Comparison of ENCODE assay signal across 8 cellular contexts in the genomic region with DNA sequence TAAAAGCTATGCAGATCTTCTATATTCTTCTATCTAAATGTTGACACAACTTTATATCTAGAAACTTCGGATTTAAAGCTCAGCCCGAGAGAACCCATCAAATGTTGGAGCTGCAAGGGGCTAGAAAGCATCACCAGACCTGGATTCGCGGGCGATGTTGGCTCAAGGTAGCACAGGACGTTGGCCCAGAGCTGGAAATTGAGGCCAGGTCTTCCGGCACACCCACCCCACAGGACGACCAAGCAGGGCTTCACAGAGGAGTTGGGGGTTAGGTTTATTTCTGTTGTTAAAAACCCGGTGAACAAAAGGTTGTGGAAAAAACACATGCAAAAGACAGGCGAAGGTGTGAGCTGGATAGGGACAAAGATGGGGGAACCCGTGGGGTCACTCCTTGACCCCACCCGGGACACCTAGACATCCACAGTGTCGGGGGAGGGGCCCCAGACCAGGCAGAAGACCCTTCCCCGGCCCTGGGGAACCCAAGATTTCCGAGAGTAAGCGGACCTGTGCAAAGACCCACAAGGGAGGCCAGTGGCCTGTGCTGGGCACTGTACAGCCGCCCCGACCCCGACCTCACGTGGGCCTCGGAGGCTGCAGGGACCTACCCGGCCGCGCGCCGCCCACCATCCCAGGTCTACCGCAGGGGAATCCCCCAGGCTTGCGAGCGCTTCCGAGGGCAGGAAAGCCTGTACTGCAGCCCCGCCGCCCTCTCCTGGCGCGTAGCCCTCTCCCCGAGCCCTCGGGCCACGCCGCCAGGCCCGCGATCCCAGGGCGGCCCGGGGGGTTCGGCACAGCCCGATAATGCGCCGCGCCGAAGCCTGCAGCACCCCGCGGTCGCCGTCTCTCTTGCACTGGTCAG. TPM values are rescaled to one million over a fixed set of nuclear protein-coding genes. Genes with fewer than 3 reads are reported as not detected.
DNase-seq lines count a peak whose midpoint lies in the region; ATAC-seq, FAIRE-seq and TF ChIP-seq lines count a peak whose summit lies in the region.

No MANE protein-coding gene starts in this region.

- H3K36me3 Mint-ChIP-seq in activated CD4-positive, alpha-beta T cell treated with anti-CD3 and anti-CD28 coated beads, Interleukin-2, amount 10 ng/mL, durations not matched to agents 7 days and 5 days (ENCODE audit: low read depth), result peaks cover 5% of the 10 kb centered on the region
- H3K36me3 Mint-ChIP-seq in stimulated activated naive B cell treated with anti-CD40 and anti-IgM and Interleukin-4, amounts not matched to agents 10 μg/mL and 1 μg/mL and 100 μg/mL, for 72 hours, result peaks cover 19 to 34% of the 10 kb centered on the region in 2 donors

- peak overlapping the region; percentile 98 for H3K4ac ChIP-seq in H1 (replicated peaks; ENCODE audit: insufficient read length, low read depth, low read length)

- peak overlapping the region; percentile 70 for H4K5ac ChIP-seq in H1 (ENCODE audit: insufficient read length, low read depth, low read length)

- H3K36me3 ChIP-seq in H1 (ENCODE audit: control insufficient read depth in 2 of 4, insufficient read depth in 4 of 4, low read length in 3 of 4) (peaks cover 1 to 12% (median 8%) of the 10 kb centered on the region in 4 experiments; a peak in 6 of 8 replicates), muscle layer of colon (ENCODE audit: insufficient read depth, low read length) (peaks cover 16% of the 10 kb centered on the region)

- no peaks in the 10 kb centered on the region for H3K9me3 Mint-ChIP-seq in activated CD4-positive, alpha-beta T cell treated with anti-CD3 and anti-CD28 coated beads, Interleukin-2, amount 10 ng/mL, durations not matched to agents 7 days and 5 days
- H3K9me3 Mint-ChIP-seq in stimulated activated naive B cell treated with anti-CD40 and anti-IgM and Interleukin-4, amounts not matched to agents 10 μg/mL and 1 μg/mL and 100 μg/mL, for 72 hours, result peaks cover 1 to 7% of the 10 kb centered on the region in 2 donors

- H3K9ac ChIP-seq in H1 (replicated peaks in 1 of 4; ENCODE audit: extremely low read depth in 1 of 4, low read depth in 3 of 4, low read length in 3 of 4) (peak overlapping the region; percentile 31 to 61 (median 41); a peak in 6 of 7 replicates), muscle layer of colon (ENCODE audit: low read length) (peak overlapping the region; percentile 67)

- H3K23ac ChIP-seq in H1 (ENCODE audit: insufficient read length), result no peak overlapping the region

- no peak for TF ChIP-seq RAD21 in H1 (IDR thresholded peaks at IDR 0.05 in 1 of 2, conservative IDR thresholded peaks at IDR 0.05 in 1 of 2; ENCODE audit: low read depth in 2 of 2, low read length in 2 of 2)

- peak overlapping the region; percentile 25; the same call in 1 of the 2 replicates for H3K27ac ChIP-seq in H1 (ENCODE audit: low read depth, low read length)
- H3K27ac ChIP-seq in muscle layer of colon (ENCODE audit: low read depth, low read length), result peak overlapping the region; percentile 98

- POLR2A ChIA-PET in activated CD4-positive, alpha-beta T cell treated with anti-CD3 and anti-CD28 coated beads, Interleukin-2, amount 10 ng/mL, durations not matched to agents 7 days and 5 days (lab: Charles Lee), result no interaction called here
- POLR2A ChIA-PET in H1 (lab: Charles Lee; ENCODE audit: partially characterized antibody), result interaction anchor here (0.6 to 19.3 kb wide), 22 partner anchors 11 to 315 kb away, joined by 3 to 441 read pairs (median 4); a partner anchor contains a TSS

- H3K9me3 ChIP-seq in H1 (ENCODE audit: insufficient read depth in 2 of 2, low read depth in 1 of 2, low read length in 1 of 2) (no peaks in the 10 kb centered on the region), muscle layer of colon (ENCODE audit: low read length) (no peaks in the 10 kb centered on the region)

- H3K4me3 Mint-ChIP-seq in activated CD4-positive, alpha-beta T cell treated with anti-CD3 and anti-CD28 coated beads, Interleukin-2, amount 10 ng/mL, durations not matched to agents 7 days and 5 days, result peak overlapping the region; percentile 96
- peak overlapping the region; percentile 91 to 94 for H3K4me3 Mint-ChIP-seq in stimulated activated naive B cell treated with anti-CD40 and anti-IgM and Interleukin-4, amounts not matched to agents 10 μg/mL and 1 μg/mL and 100 μg/mL, for 72 hours

- no peaks in the 10 kb centered on the region for H4K20me1 ChIP-seq in H1 (replicated peaks in 1 of 2; ENCODE audit: control insufficient read depth in 1 of 2, insufficient read depth in 2 of 2, low read length in 2 of 2)

- H2BK5ac ChIP-seq in H1 (ENCODE audit: low read depth, low read length), result peak overlapping the region; percentile 40; the same call in 1 of the 2 replicates

- no peak for FAIRE-seq in H1 (lab: Jason Lieb, UNC)

- peak; percentile 22 for ATAC-seq in HG03354 (IDR thresholded peaks at IDR 0.05; ENCODE audit: poor library complexity, severe bottlenecking, unreplicated experiment)
- peak; percentile 27 to 34 for ATAC-seq in stimulated activated naive B cell treated with anti-CD40 and anti-IgM and Interleukin-4, amounts not matched to agents 10 μg/mL and 1 μg/mL and 100 μg/mL, for 72 hours (replicated peaks)

- TF ChIP-seq POLR2A in H1 (IDR thresholded peaks at IDR 0.05; ENCODE audit: control extremely low read depth in 1 of 2, low read depth in 2 of 2, low read length in 2 of 2), result no peak

- no peaks in the 10 kb centered on the region for H3K79me1 ChIP-seq in H1 (ENCODE audit: low read depth, low read length)

- CTCF ChIA-PET in activated CD4-positive, alpha-beta T cell treated with anti-CD3 and anti-CD28 coated beads, Interleukin-2, amount 10 ng/mL, durations not matched to agents 7 days and 5 days (lab: Charles Lee), result interaction anchor here (0.6 to 3.7 kb wide), 14 partner anchors 10 to 290 kb away, joined by 3 to 29 read pairs (median 4); a partner anchor contains a TSS
- CTCF ChIA-PET in H1 (lab: Charles Lee; ENCODE audit: partially characterized antibody), result interaction anchor here (0.6 to 18.3 kb wide), 13 partner anchors 9 to 88 kb away, joined by 3 to 160 read pairs (median 4); a partner anchor contains a TSS

- H3K4me1 ChIP-seq in H1 (replicated peaks in 1 of 4; ENCODE audit: control insufficient read depth in 3 of 4, insufficient read depth in 4 of 4, low read length in 3 of 4) (no peaks in the 10 kb centered on the region; a peak in 4 of 7 replicates), muscle layer of colon (ENCODE audit: insufficient read depth, low read length) (peaks cover 18% of the 10 kb centered on the region)

- peak overlapping the region; percentile 66 to 72 for H3K4me2 ChIP-seq in H1 (ENCODE audit: insufficient read depth in 1 of 2, low read depth in 2 of 2, low read length in 2 of 2)

- H3K27me3 ChIP-seq in H1 (replicated peaks in 1 of 4; ENCODE audit: control insufficient read depth in 3 of 4, extremely low read depth in 1 of 4, insufficient read depth in 3 of 4, low read length in 3 of 4) (no peaks in the 10 kb centered on the region), muscle layer of colon (ENCODE audit: control insufficient read depth in 1 of 2, insufficient read depth in 2 of 2, low read length in 2 of 2) (no peaks in the 10 kb centered on the region)

- peaks cover 5% of the 10 kb centered on the region for H3K27me3 Mint-ChIP-seq in activated CD4-positive, alpha-beta T cell treated with anti-CD3 and anti-CD28 coated beads, Interleukin-2, amount 10 ng/mL, durations not matched to agents 7 days and 5 days
- H3K27me3 Mint-ChIP-seq in stimulated activated naive B cell treated with anti-CD40 and anti-IgM and Interleukin-4, amounts not matched to agents 10 μg/mL and 1 μg/mL and 100 μg/mL, for 72 hours, result peaks cover 9 to 12% of the 10 kb centered on the region in 2 donors

- no peak overlapping the region for H2AK5ac ChIP-seq in H1 (ENCODE audit: low read depth, low read length)

- no peak overlapping the region for H2BK15ac ChIP-seq in H1 (ENCODE audit: low read length)

- peak overlapping the region; percentile 80 for H4K91ac ChIP-seq in H1 (replicated peaks; ENCODE audit: insufficient read length, low read length)

- peak overlapping the region; percentile 78 for H3K56ac ChIP-seq in H1 (replicated peaks; ENCODE audit: insufficient read length, low read depth, low read length)

- peak overlapping the region; percentile 75; the same call in 1 of the 2 replicates for H4K8ac ChIP-seq in H1 (ENCODE audit: extremely low read depth, insufficient read depth, low read length)

- peak overlapping the region; percentile 72; the same call in 1 of the 2 replicates for H2AFZ ChIP-seq in H1 (ENCODE audit: low read length)

- peak overlapping the region; percentile 98 for H3K27ac Mint-ChIP-seq in activated CD4-positive, alpha-beta T cell treated with anti-CD3 and anti-CD28 coated beads, Interleukin-2, amount 10 ng/mL, durations not matched to agents 7 days and 5 days
- H3K27ac Mint-ChIP-seq in stimulated activated naive B cell treated with anti-CD40 and anti-IgM and Interleukin-4, amounts not matched to agents 10 μg/mL and 1 μg/mL and 100 μg/mL, for 72 hours, result peak overlapping the region; percentile 100

- DNase-seq in activated T-cell treated with anti-CD3 and anti-CD28 coated beads for 1 hour (ENCODE audit: low read depth) (peak; percentile 42), H1 (ENCODE audit: low read depth in 1 of 2, low spot score in 2 of 2) (no peak), LoVo (ENCODE audit: low spot score) (no peak)
- no peak for DNase-seq in activated T-cell treated with anti-CD3 and anti-CD28 coated beads, Interleukin-2, amount 50 U/mL, for 1 hour
- peak; percentile 53 for DNase-seq in activated CD4-positive, alpha-beta T cell treated with anti-CD3 and anti-CD28 coated beads, Interleukin-2, amount 10 ng/mL, durations not matched to agents 7 days and 5 days
- peak; percentile 63 for DNase-seq in stimulated activated naive B cell treated with anti-CD40 and anti-IgM and Interleukin-4, amounts not matched to agents 10 μg/mL and 1 μg/mL and 100 μg/mL, for 72 hours

- H2BK12ac ChIP-seq in H1 (ENCODE audit: low read depth, low read length), result no peak overlapping the region

- no peak for TF ChIP-seq EP300 in H1 (IDR thresholded peaks at IDR 0.05; ENCODE audit: borderline replicate concordance in 1 of 2, low read depth in 2 of 2, low read length in 2 of 2)

- peaks cover 13% of the 10 kb centered on the region for H3K23me2 ChIP-seq in H1 (ENCODE audit: low read depth, low read length)

- no peaks in the 10 kb centered on the region for H3K79me2 ChIP-seq in H1 (ENCODE audit: control insufficient read depth in 1 of 2, insufficient read depth in 2 of 2, low read length in 2 of 2)

- peak overlapping the region; percentile 25 for H2BK120ac ChIP-seq in H1 (replicated peaks; ENCODE audit: low read depth, low read length)

- no peak overlapping the region for H3K14ac ChIP-seq in H1 (ENCODE audit: insufficient read length)

- peak overlapping the region; percentile 19 for H3K18ac ChIP-seq in H1 (ENCODE audit: extremely low read depth, low read length)

- 25% methylated on average over 26 of the region's 52 CpGs; no CpG with 5 or more reads in 1 of the 2 experiments for WGBS in H1 (ENCODE audit: extremely low coverage in 1 of 2, insufficient coverage in 1 of 2, insufficient read length in 1 of 2, insufficient replicate concordance in 2 of 2, low coverage in 1 of 2, low lambda C conversion rate in 2 of 2, missing lambda C conversion rate in 1 of 2), 2 experiments

- peaks cover 23% of the 10 kb centered on the region for H3K4me1 Mint-ChIP-seq in activated CD4-positive, alpha-beta T cell treated with anti-CD3 and anti-CD28 coated beads, Interleukin-2, amount 10 ng/mL, durations not matched to agents 7 days and 5 days
- peaks cover 25 to 42% of the 10 kb centered on the region in 2 donors for H3K4me1 Mint-ChIP-seq in stimulated activated naive B cell treated with anti-CD40 and anti-IgM and Interleukin-4, amounts not matched to agents 10 μg/mL and 1 μg/mL and 100 μg/mL, for 72 hours

- no peak overlapping the region for H2BK20ac ChIP-seq in H1 (ENCODE audit: low read length)

- peak overlapping the region; percentile 80 to 88 (median 83) for H3K4me3 ChIP-seq in H1 (ENCODE audit: extremely low read depth in 1 of 4, insufficient read depth in 2 of 4, low read depth in 3 of 4, low read length in 4 of 4)
- H3K4me3 ChIP-seq in muscle layer of colon (ENCODE audit: low read depth in 1 of 2, low read length in 2 of 2), result peak overlapping the region; percentile 70 to 92

- TF ChIP-seq CTCF in H1 (IDR thresholded peaks at IDR 0.05; ENCODE audit: control extremely low read depth in 1 of 3, insufficient read depth in 1 of 3, low read depth in 1 of 3, low read length in 3 of 3), result no peak

RNA-seq across cellular contexts. Expression of a gene that starts 1.8 kb away (rescaled TPM):
- 10 to 100 TPM; 17.9 to 19.1 TPM for total RNA-seq in activated CD4-positive, alpha-beta T cell treated with anti-CD3 and anti-CD28 coated beads, Interleukin-2, amount 10 ng/mL, durations not matched to agents 7 days and 5 days
- total RNA-seq in H1 (2021; fragmentation: NEBNext Ultra II Directional; extraction: Animal tissue kit (Norgen Biotek cat#: 25700)), result 45.4 and 51.0 TPM in 2 replicates
- polyA plus RNA-seq in H1 (2011; rRNA removed), result 62.0 and 82.0 TPM in 2 replicates
- 61.5 TPM for polyA plus RNA-seq in H1 (2011; cell fraction: cytosol; rRNA removed)
- polyA plus RNA-seq in H1 (2011; cell fraction: nucleus; rRNA removed), result 68.2 TPM
- polyA plus RNA-seq in H1 (2012, experiment 1 of 2), result 45.8 to 52.7 TPM (median 47.1 TPM) in 4 replicates
- 50.1 TPM for polyA plus RNA-seq in H1 (2012, experiment 2 of 2)
- polyA plus RNA-seq in H1 (2013, experiment 1 of 2), result 31.9 TPM
- 32.3 TPM for polyA plus RNA-seq in H1 (2013, experiment 2 of 2)
- 77.2 and 83.3 TPM in 2 replicates for polyA minus RNA-seq in H1 (2011; rRNA and poly(A)+ RNA removed)
- 35.4 TPM for polyA minus RNA-seq in H1 (2011; cell fraction: cytosol; rRNA and poly(A)+ RNA removed)
- polyA minus RNA-seq in H1 (2011; cell fraction: nucleus; rRNA and poly(A)+ RNA removed), result 32.2 TPM

RNA-seq across cellular contexts. Expression of a gene that starts 16.9 kb away (rescaled TPM):
- total RNA-seq in activated CD4-positive, alpha-beta T cell treated with anti-CD3 and anti-CD28 coated beads, Interleukin-2, amount 10 ng/mL, durations not matched to agents 7 days and 5 days, result 10 to 100 TPM; 73.2 to 77.1 TPM
- total RNA-seq in H1 (2021; fragmentation: NEBNext Ultra II Directional; extraction: Animal tissue kit (Norgen Biotek cat#: 25700)), result 49.7 and 52.7 TPM in 2 replicates
- 71.0 and 100 TPM in 2 replicates for polyA plus RNA-seq in H1 (2011; rRNA removed)
- 36.9 TPM for polyA plus RNA-seq in H1 (2011; cell fraction: cytosol; rRNA removed)
- 132 TPM for polyA plus RNA-seq in H1 (2011; cell fraction: nucleus; rRNA removed)
- polyA plus RNA-seq in H1 (2012, experiment 1 of 2), result 25.4 to 43.5 TPM (median 38.6 TPM) in 4 replicates
- 33.3 TPM for polyA plus RNA-seq in H1 (2012, experiment 2 of 2)
- polyA plus RNA-seq in H1 (2013, experiment 1 of 2), result 52.6 TPM
- polyA plus RNA-seq in H1 (2013, experiment 2 of 2), result 57.2 TPM
- polyA minus RNA-seq in H1 (2011; rRNA and poly(A)+ RNA removed), result 81.3 and 92.0 TPM in 2 replicates
- polyA minus RNA-seq in H1 (2011; cell fraction: cytosol; rRNA and poly(A)+ RNA removed), result 34.3 TPM
- 54.0 TPM for polyA minus RNA-seq in H1 (2011; cell fraction: nucleus; rRNA and poly(A)+ RNA removed)

RNA-seq across cellular contexts. Expression of a gene that starts 21.8 kb away (rescaled TPM):
- 100 to 1,000 TPM; 309 to 386 TPM for total RNA-seq in activated CD4-positive, alpha-beta T cell treated with anti-CD3 and anti-CD28 coated beads, Interleukin-2, amount 10 ng/mL, durations not matched to agents 7 days and 5 days
- total RNA-seq in H1 (2021; fragmentation: NEBNext Ultra II Directional; extraction: Animal tissue kit (Norgen Biotek cat#: 25700)), result 212 and 225 TPM in 2 replicates
- polyA plus RNA-seq in H1 (2011; rRNA removed), result 865 and 906 TPM in 2 replicates
- polyA plus RNA-seq in H1 (2011; cell fraction: cytosol; rRNA removed), result 368 TPM
- 358 TPM for polyA plus RNA-seq in H1 (2011; cell fraction: nucleus; rRNA removed)
- polyA plus RNA-seq in H1 (2012, experiment 1 of 2), result 242 to 359 TPM (median 313 TPM) in 4 replicates
- 550 TPM for polyA plus RNA-seq in H1 (2012, experiment 2 of 2)
- 754 TPM for polyA plus RNA-seq in H1 (2013, experiment 1 of 2)
- polyA plus RNA-seq in H1 (2013, experiment 2 of 2), result 766 TPM
- polyA minus RNA-seq in H1 (2011; rRNA and poly(A)+ RNA removed), result 164 and 185 TPM in 2 replicates
- polyA minus RNA-seq in H1 (2011; cell fraction: cytosol; rRNA and poly(A)+ RNA removed), result 376 TPM
- polyA minus RNA-seq in H1 (2011; cell fraction: nucleus; rRNA and poly(A)+ RNA removed), result 147 TPM

RNA-seq across cellular contexts. Expression of a gene that starts 28.8 kb away (rescaled TPM):
- under 1 TPM; 0.56 to 0.64 TPM for total RNA-seq in activated CD4-positive, alpha-beta T cell treated with anti-CD3 and anti-CD28 coated beads, Interleukin-2, amount 10 ng/mL, durations not matched to agents 7 days and 5 days
- 2.9 and 3.0 TPM in 2 replicates for total RNA-seq in H1 (2021; fragmentation: NEBNext Ultra II Directional; extraction: Animal tissue kit (Norgen Biotek cat#: 25700))
- 1.9 and 3.1 TPM in 2 replicates for polyA plus RNA-seq in H1 (2011; rRNA removed)
- 2.0 TPM for polyA plus RNA-seq in H1 (2011; cell fraction: cytosol; rRNA removed)
- polyA plus RNA-seq in H1 (2011; cell fraction: nucleus; rRNA removed), result 2.9 TPM
- 0.61 to 2.3 TPM (median 1.8 TPM) in 4 replicates for polyA plus RNA-seq in H1 (2012, experiment 1 of 2)
- 1.1 TPM for polyA plus RNA-seq in H1 (2012, experiment 2 of 2)
- 3.0 TPM for polyA plus RNA-seq in H1 (2013, experiment 1 of 2)
- 2.4 TPM for polyA plus RNA-seq in H1 (2013, experiment 2 of 2)
- 0.28 and 0.66 TPM in 2 replicates for polyA minus RNA-seq in H1 (2011; rRNA and poly(A)+ RNA removed)
- polyA minus RNA-seq in H1 (2011; cell fraction: cytosol; rRNA and poly(A)+ RNA removed), result 1.9 TPM
- polyA minus RNA-seq in H1 (2011; cell fraction: nucleus; rRNA and poly(A)+ RNA removed), result 1.8 TPM

RNA-seq across cellular contexts. Expression of a gene that starts 36.9 kb away (rescaled TPM):
- total RNA-seq in activated CD4-positive, alpha-beta T cell treated with anti-CD3 and anti-CD28 coated beads, Interleukin-2, amount 10 ng/mL, durations not matched to agents 7 days and 5 days, result 10 to 100 TPM in 1 of 2 experiments, 1 to 10 TPM in 1; 9.7 to 10.6 TPM
- 17.7 and 20.5 TPM in 2 replicates for total RNA-seq in H1 (2021; fragmentation: NEBNext Ultra II Directional; extraction: Animal tissue kit (Norgen Biotek cat#: 25700))
- polyA plus RNA-seq in H1 (2011; rRNA removed), result 11.0 and 14.5 TPM in 2 replicates
- 10.0 TPM for polyA plus RNA-seq in H1 (2011; cell fraction: cytosol; rRNA removed)
- 17.9 TPM for polyA plus RNA-seq in H1 (2011; cell fraction: nucleus; rRNA removed)
- polyA plus RNA-seq in H1 (2012, experiment 1 of 2), result 15.1 to 19.4 TPM (median 16.9 TPM) in 4 replicates
- 12.6 TPM for polyA plus RNA-seq in H1 (2012, experiment 2 of 2)
- 7.6 TPM for polyA plus RNA-seq in H1 (2013, experiment 1 of 2)
- polyA plus RNA-seq in H1 (2013, experiment 2 of 2), result 7.1 TPM
- polyA minus RNA-seq in H1 (2011; rRNA and poly(A)+ RNA removed), result 6.8 and 9.2 TPM in 2 replicates
- 2.9 TPM for polyA minus RNA-seq in H1 (2011; cell fraction: cytosol; rRNA and poly(A)+ RNA removed)
- 3.9 TPM for polyA minus RNA-seq in H1 (2011; cell fraction: nucleus; rRNA and poly(A)+ RNA removed)

Comparison
In these comparisons a context has a peak if more than half of its experiments do, and no peak if none do; other contexts are left out.
1. DNase-seq: peak in activated T-cell treated with anti-CD3 and anti-CD28 coated beads for 1 hour (single experiment), activated CD4-positive, alpha-beta T cell treated with anti-CD3 and anti-CD28 coated beads, Interleukin-2, amount 10 ng/mL, durations not matched to agents 7 days and 5 days (single experiment) and stimulated activated naive B cell treated with anti-CD40 and anti-IgM and Interleukin-4, amounts not matched to agents 10 μg/mL and 1 μg/mL and 100 μg/mL, for 72 hours (single experiment); none in activated T-cell treated with anti-CD3 and anti-CD28 coated beads, Interleukin-2, amount 50 U/mL, for 1 hour (single experiment), H1 (0 of 2) and LoVo (single experiment).